25 cellular contexts compared by ENCODE assay signal in the genomic region with DNA sequence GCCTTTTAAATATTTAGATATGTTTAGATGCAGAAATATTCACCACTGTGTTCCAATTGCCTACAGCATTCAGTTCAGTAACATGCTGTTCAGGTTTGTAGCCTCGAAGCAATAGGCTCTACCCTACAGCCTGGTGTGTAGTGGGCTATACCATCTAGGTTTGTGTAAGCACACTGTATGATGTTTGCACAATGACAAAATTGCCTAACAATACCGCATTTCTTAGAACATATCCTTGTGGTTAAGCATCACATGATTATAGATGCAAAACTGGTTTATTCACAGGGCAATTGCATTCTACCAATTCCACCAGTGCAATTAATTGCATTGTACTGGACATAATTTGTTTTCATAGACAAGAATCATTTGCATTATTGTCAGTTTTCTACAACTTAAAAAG. TPM values are rescaled to one million over a fixed set of nuclear protein-coding genes. Genes with fewer than 3 reads are reported as not detected.
DNase-seq lines count a peak whose midpoint lies in the region; ATAC-seq, FAIRE-seq and TF ChIP-seq lines count a peak whose summit lies in the region.
"Had no signal": no experiment of that assay in that cellular context is flagged by ENCODE, and none has a peak within 500 bp of the region (broad histone marks: within the 10 kb centered on the region; RNA-seq: fewer than 3 reads in every experiment).

No MANE protein-coding gene starts in this region.

- no peaks in the 10 kb centered on the region for H3K36me3 ChIP-seq in HepG2 (replicated peaks in 1 of 2; ENCODE audit: control insufficient read depth in 1 of 2, insufficient read depth in 2 of 2, low read length in 2 of 2)
- H3K36me3 ChIP-seq in right lobe of liver, result no peaks in the 10 kb centered on the region
- no peaks in the 10 kb centered on the region for H3K36me3 ChIP-seq in spleen
- H3K36me3 ChIP-seq: heart right ventricle had no signal

- H3K4me1 ChIP-seq in HepG2 (ENCODE audit: insufficient read depth, low read length), result no peaks in the 10 kb centered on the region
- no peaks in the 10 kb centered on the region for H3K4me1 ChIP-seq in right lobe of liver
- peaks cover 0 to 10% (median 0%) of the 10 kb centered on the region in 6 donors for H3K4me1 ChIP-seq in spleen
- H3K4me1 ChIP-seq: psoas muscle had no signal

- H3K9ac ChIP-seq in HepG2 (ENCODE audit: insufficient read depth, low read depth, low read length), result no peak overlapping the region
- H3K9ac ChIP-seq: GM23248 had no signal

- POLR2A ChIA-PET in HepG2 (lab: Yijun Ruan, JAX), result no interaction called here
- POLR2A ChIA-PET in T-cell (lab: Charles Lee), result no interaction called here

- ATAC-seq in HepG2 (no peak), right lobe of liver (no peak), T-cell (replicated peaks in 1 of 4) (no peak), HG03432 (IDR thresholded peaks at IDR 0.05; ENCODE audit: unreplicated experiment) (no peak)
- ATAC-seq: heart right ventricle, psoas muscle had no signal

- no peak for TF ChIP-seq RAD21 in HepG2 (CRISPR knock-in tag; IDR thresholded peaks at IDR 0.05)

- H2AFZ ChIP-seq in HepG2 (ENCODE audit: low read length), result no peak overlapping the region
- H2AFZ ChIP-seq: GM23248 had no signal

- CTCF ChIA-PET in HepG2 (lab: Yijun Ruan, JAX; ENCODE audit: low intra/inter-chr PET ratio, low total read pairs), result no interaction called here
- CTCF ChIA-PET in T-cell (lab: Charles Lee), result interaction anchor here in 1 of 2 donors (0.6 kb wide), 1 partner anchor 1496 kb away, joined by 3 read pairs; no protein-coding TSS in a partner anchor

- H3K27me3 ChIP-seq in HepG2 (ENCODE audit: control insufficient read depth in 1 of 2, insufficient read depth in 2 of 2, low read length in 2 of 2) (no peaks in the 10 kb centered on the region), right lobe of liver (no peaks in the 10 kb centered on the region), spleen (replicated peaks in 1 of 7) (peaks cover 0 to 3% (median 0%) of the 10 kb centered on the region in 7 donors)
- H3K27me3 ChIP-seq: heart right ventricle had no signal

- TF ChIP-seq CTCF in HepG2 (CRISPR knock-in tag; IDR thresholded peaks at IDR 0.05), result no peak
- TF ChIP-seq CTCF in right lobe of liver (IDR thresholded peaks at IDR 0.05), result no peak
- TF ChIP-seq CTCF in fibroblast of mammary gland (conservative IDR thresholded peaks at IDR 0.05; ENCODE audit: control insufficient read depth, insufficient read depth, low read depth, low read length), result no peak
- TF ChIP-seq CTCF in spleen (IDR thresholded peaks at IDR 0.05 in 8 of 11, conservative IDR thresholded peaks at IDR 0.05 in 3 of 11), result no peak

- no TSS peak for BruUV-seq in HepG2 (replicated peaks; lab: Mats Ljungman, UMichigan)

- no peak overlapping the region for H3K27ac Mint-ChIP-seq in T-cell
- H3K27ac Mint-ChIP-seq: activated CD4-positive, alpha-beta T cell treated with anti-CD3 and anti-CD28 coated beads, Interleukin-2, amount 10 ng/mL, durations not matched to agents 7 days and 5 days; activated naive CD4-positive, alpha-beta T cell treated with anti-CD3 and anti-CD28 coated beads, Interleukin-2, amount 10 ng/mL, durations not matched to agents 7 days and 5 days; CD4-positive, CD25-positive, alpha-beta regulatory T cell; stimulated activated naive CD8-positive, alpha-beta T cell treated with anti-CD3 and anti-CD28 coated beads, Interleukin-15, Interleukin-2, amounts not matched to agents 100 ng/mL and 50 ng/mL, for 24 hours had no signal

- no peaks in the 10 kb centered on the region for H3K36me3 Mint-ChIP-seq in T-cell
- H3K36me3 Mint-ChIP-seq: activated naive CD4-positive, alpha-beta T cell treated with anti-CD3 and anti-CD28 coated beads, Interleukin-2, amount 10 ng/mL, durations not matched to agents 7 days and 5 days; CD4-positive, CD25-positive, alpha-beta regulatory T cell had no signal

- H3K4me3 Mint-ChIP-seq in T-cell, result no peak overlapping the region
- H3K4me3 Mint-ChIP-seq: activated CD4-positive, alpha-beta T cell treated with anti-CD3 and anti-CD28 coated beads, Interleukin-2, amount 10 ng/mL, durations not matched to agents 7 days and 5 days; activated naive CD4-positive, alpha-beta T cell treated with anti-CD3 and anti-CD28 coated beads, Interleukin-2, amount 10 ng/mL, durations not matched to agents 7 days and 5 days; CD4-positive, CD25-positive, alpha-beta regulatory T cell; stimulated activated naive CD8-positive, alpha-beta T cell treated with anti-CD3 and anti-CD28 coated beads, Interleukin-15, Interleukin-2, amounts not matched to agents 100 ng/mL and 50 ng/mL, for 24 hours had no signal

- DNase-seq in HepG2 (ENCODE audit: low spot score) (no peak), right lobe of liver (no peak), SK-MEL-5 (ENCODE audit: low read depth, low spot score) (peak; percentile 59), fibroblast of mammary gland (ENCODE audit: low read depth) (peak; percentile 43), AG08395 (ENCODE audit: low spot score) (no peak), spleen (no peak), T-cell (no peak)
- DNase-seq: activated CD4-positive, alpha-beta T cell treated with anti-CD3 and anti-CD28 coated beads, Interleukin-2, amount 10 ng/mL, durations not matched to agents 7 days and 5 days; activated naive CD4-positive, alpha-beta T cell treated with anti-CD3 and anti-CD28 coated beads, Interleukin-2, amount 10 ng/mL, durations not matched to agents 7 days and 5 days; CD4-positive, CD25-positive, alpha-beta regulatory T cell; DMS53; GM23248; heart right ventricle; KG1; NCI-H1694; NCI-H345; psoas muscle had no signal

- 29% methylated on average over 2 of the region's 2 CpGs for WGBS in HepG2 (ENCODE audit: low lambda C conversion rate)
- 51% methylated on average over 2 of the region's 2 CpGs for WGBS in right lobe of liver (ENCODE audit: insufficient coverage, low coverage, low lambda C conversion rate, missing lambda C conversion rate)
- WGBS in spleen, 5 donors, result 50 to 81% (median 66%) methylated on average over 2 of the region's 2 CpGs

- TF ChIP-seq POLR2A in HepG2 (IDR thresholded peaks at IDR 0.05; ENCODE audit: insufficient read depth in 1 of 2, low read depth in 2 of 2, low read length in 2 of 2), result no peak
- no peak for TF ChIP-seq POLR2A in right lobe of liver (IDR thresholded peaks at IDR 0.05)
- no peak for TF ChIP-seq POLR2A in spleen (IDR thresholded peaks at IDR 0.05)

- H3K9me3 ChIP-seq in HepG2 (ENCODE audit: low read length) (peaks cover 7% of the 10 kb centered on the region), right lobe of liver (no peaks in the 10 kb centered on the region), spleen (peaks cover 0 to 14% (median 6%) of the 10 kb centered on the region in 8 donors)
- H3K9me3 ChIP-seq: psoas muscle had no signal

- H3K79me2 ChIP-seq in HepG2 (ENCODE audit: insufficient read depth, low read length), result no peaks in the 10 kb centered on the region

- intact Hi-C loops in HepG2 (cut with micrococcal nuclease; ENCODE audit: unreplicated experiment), result no loop called here
- intact Hi-C loops in right lobe of liver (cut with DNase I), result no loop called here
- intact Hi-C loops in spleen (cut with DNase I; ENCODE audit: low total_unique reads), result no loop called here

- peaks cover 12 to 18% of the 10 kb centered on the region in 2 donors for H3K27me3 Mint-ChIP-seq in T-cell
- H3K27me3 Mint-ChIP-seq: stimulated activated naive CD8-positive, alpha-beta T cell treated with anti-CD3 and anti-CD28 coated beads, Interleukin-15, Interleukin-2, amounts not matched to agents 100 ng/mL and 50 ng/mL, for 24 hours had no signal

- H3K9me3 Mint-ChIP-seq in T-cell, result peaks cover 0 to 5% (median 0%) of the 10 kb centered on the region in 3 donors
- H3K9me3 Mint-ChIP-seq: activated naive CD4-positive, alpha-beta T cell treated with anti-CD3 and anti-CD28 coated beads, Interleukin-2, amount 10 ng/mL, durations not matched to agents 7 days and 5 days had no signal

- in situ Hi-C loops in HepG2 (cut with HindIII; ENCODE audit: extremely low pct_ligation_motif_present, low pct_unique_long_range_greater_than_20kb), result no loop called here
- in situ Hi-C loops in SK-MEL-5 (cut with HindIII; ENCODE audit: low pct_unique_long_range_greater_than_20kb, low sequenced_read_pairs), result no loop called here

- FAIRE-seq in HepG2 (lab: Jason Lieb, UNC), result no peak
- FAIRE-seq: keratinocyte had no signal

- H3K27ac ChIP-seq in HepG2 (ENCODE audit: extremely low read length, insufficient read depth, low read length), result no peak overlapping the region
- no peak overlapping the region for H3K27ac ChIP-seq in right lobe of liver
- no peak overlapping the region for H3K27ac ChIP-seq in spleen
- H3K27ac ChIP-seq: GM23248, heart right ventricle, psoas muscle, SK-N-MC had no signal

- H3K4me3 ChIP-seq in HepG2 (replicated peaks in 1 of 3; ENCODE audit: insufficient read depth in 1 of 3, low read depth in 2 of 3, low read length in 3 of 3) (no peak overlapping the region), right lobe of liver (no peak overlapping the region), fibroblast of mammary gland (ENCODE audit: control insufficient read depth, low read depth, low read length) (no peak overlapping the region), spleen (no peak overlapping the region)
- H3K4me3 ChIP-seq: GM23248, heart right ventricle, psoas muscle, SK-N-MC had no signal

- no peaks in the 10 kb centered on the region for H3K4me1 Mint-ChIP-seq in T-cell
- H3K4me1 Mint-ChIP-seq: activated CD4-positive, alpha-beta T cell treated with anti-CD3 and anti-CD28 coated beads, Interleukin-2, amount 10 ng/mL, durations not matched to agents 7 days and 5 days; activated naive CD4-positive, alpha-beta T cell treated with anti-CD3 and anti-CD28 coated beads, Interleukin-2, amount 10 ng/mL, durations not matched to agents 7 days and 5 days; CD4-positive, CD25-positive, alpha-beta regulatory T cell had no signal

- TF ChIP-seq EP300 in HepG2 (IDR thresholded peaks at IDR 0.05; ENCODE audit: low read depth in 2 of 2, low read length in 2 of 2) (no peak), HepG2 (CRISPR knock-in tag; IDR thresholded peaks at IDR 0.05; ENCODE audit: borderline replicate concordance) (no peak)

- H4K20me1 ChIP-seq in HepG2 (ENCODE audit: insufficient read depth, low read length), result no peaks in the 10 kb centered on the region

- no peak overlapping the region for H3K4me2 ChIP-seq in HepG2 (ENCODE audit: low read depth, low read length)

RNA-seq across cellular contexts. Expression of a gene that starts 7.9 kb away (rescaled TPM):
- total RNA-seq in HepG2 (2016; rRNA removed; fragmentation: Illumina TruSeq; extraction: Trizol) (not detected in 2 replicates), right lobe of liver (under 1 TPM in 3 of 6 experiments, not detected in 3; 0.11 to 0.44 (median 0.31) TPM), spleen (1 to 10 TPM in 4 of 7 donors, under 1 TPM in 1, not detected in 2; 0.49 to 2.8 (median 2.0) TPM), T-cell (not detected)
- total RNA-seq in HepG2 (2016; cell fraction: cytosol; rRNA removed; fragmentation: Illumina TruSeq; extraction: Trizol; ENCODE audit: low read depth), result not detected in 2 replicates
- total RNA-seq in HepG2 (2016; cell fraction: insoluble cytoplasmic fraction; rRNA removed; fragmentation: Illumina TruSeq; extraction: Trizol), result not detected in 2 replicates
- total RNA-seq in HepG2 (2016; cell fraction: membrane; rRNA removed; fragmentation: Illumina TruSeq; extraction: Trizol), result not detected in 2 replicates
- not detected in 2 replicates for total RNA-seq in HepG2 (2016; cell fraction: nucleus; rRNA removed; fragmentation: Illumina TruSeq; extraction: Trizol)
- polyA plus RNA-seq in HepG2 (2011; rRNA removed) (0.04 and 0.16 TPM in 2 replicates), spleen (under 1 TPM; 0.07 to 0.13 (median 0.12) TPM)
- polyA plus RNA-seq in HepG2 (2011; cell fraction: cytosol; rRNA removed), result 0.12 TPM in 2 replicates
- polyA plus RNA-seq in HepG2 (2011; cell fraction: nucleus; rRNA removed), result 0.16 and 0.26 TPM in 2 replicates
- 0.32 and 0.34 TPM in 2 replicates for polyA plus RNA-seq in HepG2 (2012)
- polyA plus RNA-seq in HepG2 (2016; cell fraction: cytosol; fragmentation: Illumina TruSeq; extraction: Trizol; ENCODE audit: low read depth), result not detected in 2 replicates
- not detected in 2 replicates for polyA plus RNA-seq in HepG2 (2016; cell fraction: insoluble cytoplasmic fraction; fragmentation: Illumina TruSeq; extraction: Trizol; ENCODE audit: low read depth)
- not detected in 2 replicates for polyA plus RNA-seq in HepG2 (2016; cell fraction: membrane; fragmentation: Illumina TruSeq; extraction: Trizol; ENCODE audit: low read depth)
- not detected in 2 replicates for polyA plus RNA-seq in HepG2 (2016; cell fraction: nucleus; fragmentation: Illumina TruSeq; extraction: Trizol; ENCODE audit: insufficient read depth, low read depth)
- polyA minus RNA-seq in HepG2 (2011; rRNA and poly(A)+ RNA removed; ENCODE audit: low replicate concordance), result 0.26 TPM in 1 of 2 replicates, not detected in the other
- not detected in 2 replicates for polyA minus RNA-seq in HepG2 (2011; cell fraction: cytosol; rRNA and poly(A)+ RNA removed)
- not detected in 2 replicates for polyA minus RNA-seq in HepG2 (2011; cell fraction: nucleus; rRNA and poly(A)+ RNA removed)
- total RNA-seq in SK-MEL-5 (2014; rRNA removed; shearing (Covaris generic)), result not detected in 2 replicates
- not detected in 2 replicates for polyA plus RNA-seq in SK-MEL-5 (2015; cell fraction: cytosol; rRNA removed)
- not detected in 2 replicates for polyA plus RNA-seq in SK-MEL-5 (2015; cell fraction: nucleus; rRNA removed)
- total RNA-seq: activated CD4-positive, alpha-beta T cell treated with anti-CD3 and anti-CD28 coated beads, Interleukin-2, amount 10 ng/mL, durations not matched to agents 7 days and 5 days; epithelial cell of proximal tubule; GM23248; OCI-LY7; psoas muscle; ureter had no signal
- polyA plus RNA-seq: CD4-positive, CD25-positive, alpha-beta regulatory T cell; GM23248; keratinocyte; neural cell had no signal

Comparison
In these comparisons a context has a peak if more than half of its experiments do, and no peak if none do; other contexts are left out.
1. DNase-seq: peak in SK-MEL-5 (single experiment) and fibroblast of mammary gland (single experiment); none in HepG2 (single experiment), right lobe of liver (0 of 3), AG08395 (single experiment), spleen (single experiment) and T-cell (0 of 34).